22 cellular contexts compared by ENCODE assay signal in genomic region chr5:138552700-138553099, GRCh38.
"Had no signal": no experiment of that assay in that cellular context is flagged by ENCODE, and none has a peak within 500 bp of the region (broad histone marks: within the 10 kb centered on the region; RNA-seq: fewer than 3 reads in every experiment).

No MANE protein-coding gene starts in this region.

- H3K9me3 Mint-ChIP-seq: activated T-helper 1 cell treated with anti-CD3 and anti-CD28 coated beads, Interleukin-12 subunit alpha, Interleukin-12 subunit beta, Interleukin-2, Interleukin-4 antibody, amounts not matched to agents 30 ng/mL and 10 ng/mL and 1 ng/mL, durations not matched to agents 14 hours and 24 hours and 36 hours; naive thymus-derived CD4-positive, alpha-beta T cell had no signal

- H3K4me3 ChIP-seq: ascending aorta, breast epithelium, left lung, mucosa of descending colon, stomach, testis, upper lobe of right lung had no signal

- H3K9me3 ChIP-seq: ascending aorta, breast epithelium, left lung, mucosa of descending colon, neutrophil, stomach, testis, upper lobe of right lung had no signal

- DNase-seq: activated CD4-positive, alpha-beta T cell treated with anti-CD3 and anti-CD28 coated beads for 36 hours; activated CD8-positive, alpha-beta memory T cell treated with anti-CD3 and anti-CD28 coated beads, Interleukin-2, amount 50 U/mL, for 48 hours; cerebellar nuclear complex; effector CD8-positive, alpha-beta T cell; hippocampal formation; kidney; left lung; mucosa of descending colon; naive thymus-derived CD4-positive, alpha-beta T cell; right cardiac atrium; small intestine; stimulated activated CD4-positive, alpha-beta T cell treated with anti-CD3 and anti-CD28 coated beads, Interleukin-4, amount 100 ng/mL, for 24 hours; stomach; T-helper 17 cell; testis; upper lobe of right lung; WERI-Rb-1 had no signal

- H3K27ac Mint-ChIP-seq: activated CD4-positive, alpha-beta T cell treated with anti-CD3 and anti-CD28 coated beads for 36 hours; activated T-helper 1 cell treated with anti-CD3 and anti-CD28 coated beads, Interleukin-12 subunit alpha, Interleukin-12 subunit beta, Interleukin-2, Interleukin-4 antibody, amounts not matched to agents 30 ng/mL and 10 ng/mL and 1 ng/mL, durations not matched to agents 14 hours and 24 hours and 36 hours; T-helper 17 cell had no signal

- H3K27me3 Mint-ChIP-seq: activated CD4-positive, alpha-beta T cell treated with anti-CD3 and anti-CD28 coated beads for 36 hours; naive thymus-derived CD4-positive, alpha-beta T cell; T-helper 17 cell had no signal

- H3K27me3 ChIP-seq: ascending aorta, breast epithelium, left lung, neutrophil, stomach, testis, upper lobe of right lung had no signal

- H3K27ac ChIP-seq: ascending aorta, breast epithelium, left lung, neutrophil, stomach, testis, upper lobe of right lung, WERI-Rb-1 had no signal

- FAIRE-seq: endothelial cell of umbilical vein, kidney, small intestine had no signal

- H3K4me3 Mint-ChIP-seq: activated CD4-positive, alpha-beta T cell treated with anti-CD3 and anti-CD28 coated beads for 36 hours; activated T-helper 1 cell treated with anti-CD3 and anti-CD28 coated beads, Interleukin-12 subunit alpha, Interleukin-12 subunit beta, Interleukin-2, Interleukin-4 antibody, amounts not matched to agents 30 ng/mL and 10 ng/mL and 1 ng/mL, durations not matched to agents 14 hours and 24 hours and 36 hours; naive thymus-derived CD4-positive, alpha-beta T cell; T-helper 17 cell had no signal

- ATAC-seq: activated CD4-positive, alpha-beta T cell treated with anti-CD3 and anti-CD28 coated beads for 36 hours; left lung; mucosa of descending colon; naive thymus-derived CD4-positive, alpha-beta T cell; T-helper 17 cell; upper lobe of right lung had no signal

- H3K4me1 ChIP-seq: ascending aorta, breast epithelium had no signal

- H3K36me3 ChIP-seq: breast epithelium had no signal
